8 cellular contexts compared by ENCODE assay signal in the genomic region with DNA sequence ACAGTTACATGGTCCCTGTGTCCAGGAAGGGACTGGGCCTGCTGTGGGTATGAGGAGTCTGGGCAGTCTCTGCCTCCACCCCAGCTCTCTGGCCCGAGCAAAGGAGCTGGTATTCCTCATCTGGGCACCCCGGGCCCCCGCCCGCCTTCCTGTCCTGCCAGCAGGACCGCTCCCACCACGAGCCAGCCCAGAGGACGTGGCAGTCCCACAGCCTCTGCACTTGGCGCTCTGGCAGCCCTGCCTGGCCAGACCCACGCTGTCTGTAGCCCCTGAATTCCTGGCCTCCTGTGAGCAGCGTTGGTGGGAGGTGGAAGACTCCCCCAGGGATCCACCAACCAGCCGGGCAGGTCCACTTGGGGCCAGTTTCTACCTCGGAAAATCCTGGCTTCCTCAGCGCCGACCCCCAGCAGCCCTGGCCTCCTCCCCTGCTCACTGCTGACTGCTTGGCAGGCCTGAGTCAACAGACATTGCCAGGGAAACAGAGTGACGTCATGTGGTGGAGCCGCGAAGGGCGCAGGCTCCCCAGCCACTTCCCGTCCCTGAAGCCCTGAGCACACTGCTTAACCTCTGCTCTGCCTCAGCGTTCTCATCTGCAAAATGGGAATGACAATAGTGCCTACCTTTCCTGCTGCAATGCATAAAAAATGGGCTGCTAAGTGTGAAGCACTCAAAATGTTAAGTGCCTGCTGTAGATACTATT. TPM values are rescaled to one million over a fixed set of nuclear protein-coding genes. Genes with fewer than 3 reads are reported as not detected.
DNase-seq lines count a peak whose midpoint lies in the region; ATAC-seq, FAIRE-seq and TF ChIP-seq lines count a peak whose summit lies in the region.

No MANE protein-coding gene starts in this region.

- peak; percentile 77 for FAIRE-seq in urothelium cell line (lab: Jason Lieb, UNC)

- peak overlapping the region; percentile 79 for H3K27ac Mint-ChIP-seq in activated naive CD8-positive, alpha-beta T cell treated with anti-CD3 and anti-CD28 coated beads, Interleukin-2, amount 10 ng/mL, durations not matched to agents 7 days and 5 days
- H3K27ac Mint-ChIP-seq in glutamatergic neuron (ENCODE audit: unreplicated experiment), result no peak overlapping the region

- DNase-seq in Ammon's horn (ENCODE audit: low spot score), result peak; percentile 93
- DNase-seq in SIG-M5 treated with dmso at 0.1 percent for 504 hours (lab: John Stamatoyannopoulos, UW; ENCODE audit: unreplicated experiment), result peak; percentile 61
- no peak for DNase-seq in activated naive CD8-positive, alpha-beta T cell treated with anti-CD3 and anti-CD28 coated beads, Interleukin-2, amount 10 ng/mL, durations not matched to agents 7 days and 5 days
- DNase-seq in glutamatergic neuron, result peak; percentile 12
- peak; percentile 77 for DNase-seq in prostate gland (ENCODE audit: low spot score)
- DNase-seq in urothelium cell line (ENCODE audit: low spot score), result peak; percentile 86
- DNase-seq in iPS-NIHi7 (ENCODE audit: extremely low spot score), result no peak

- H3K4me1 Mint-ChIP-seq in activated naive CD8-positive, alpha-beta T cell treated with anti-CD3 and anti-CD28 coated beads, Interleukin-2, amount 10 ng/mL, durations not matched to agents 7 days and 5 days, result peaks cover 1% of the 10 kb centered on the region
- H3K4me1 Mint-ChIP-seq in glutamatergic neuron (ENCODE audit: low read depth, unreplicated experiment), result no peaks in the 10 kb centered on the region

- no peaks in the 10 kb centered on the region for H3K4me1 ChIP-seq in prostate gland (replicated peaks)

- POLR2A ChIA-PET in activated naive CD8-positive, alpha-beta T cell treated with anti-CD3 and anti-CD28 coated beads, Interleukin-2, amount 10 ng/mL, durations not matched to agents 7 days and 5 days (lab: Charles Lee), result no interaction called here

- H3K27me3 ChIP-seq in prostate gland (replicated peaks; ENCODE audit: insufficient read depth), result no peaks in the 10 kb centered on the region

- peaks cover 7% of the 10 kb centered on the region for H3K27me3 Mint-ChIP-seq in activated naive CD8-positive, alpha-beta T cell treated with anti-CD3 and anti-CD28 coated beads, Interleukin-2, amount 10 ng/mL, durations not matched to agents 7 days and 5 days
- H3K27me3 Mint-ChIP-seq in glutamatergic neuron (ENCODE audit: unreplicated experiment), result peaks cover 5% of the 10 kb centered on the region

- TF ChIP-seq CTCF in glutamatergic neuron (IDR thresholded peaks at IDR 0.05; ENCODE audit: partially characterized antibody, unreplicated experiment) (no peak), prostate gland (IDR thresholded peaks at IDR 0.05) (no peak)

- intact Hi-C loops in prostate gland (cut with DNase I), result loop anchor here (5.0 kb wide), 1 partner anchor 340 kb away; no protein-coding TSS in a partner anchor

- H3K4me3 ChIP-seq in prostate gland, result peak overlapping the region in 1 of 2 donors; percentile 25

- 18% methylated on average over 19 of the region's 20 CpGs for WGBS in prostate gland

- H3K4me3 Mint-ChIP-seq in activated naive CD8-positive, alpha-beta T cell treated with anti-CD3 and anti-CD28 coated beads, Interleukin-2, amount 10 ng/mL, durations not matched to agents 7 days and 5 days, result no peak overlapping the region
- no peak overlapping the region for H3K4me3 Mint-ChIP-seq in glutamatergic neuron (ENCODE audit: unreplicated experiment)

- H3K36me3 ChIP-seq in prostate gland, result peaks cover 0 to 4% of the 10 kb centered on the region in 2 donors

- TF ChIP-seq POLR2A in prostate gland (IDR thresholded peaks at IDR 0.05), result peak; percentile 67

- H3K9me3 Mint-ChIP-seq in activated naive CD8-positive, alpha-beta T cell treated with anti-CD3 and anti-CD28 coated beads, Interleukin-2, amount 10 ng/mL, durations not matched to agents 7 days and 5 days, result no peaks in the 10 kb centered on the region
- peaks cover 2% of the 10 kb centered on the region for H3K9me3 Mint-ChIP-seq in glutamatergic neuron (ENCODE audit: unreplicated experiment)

- peak overlapping the region; percentile 86 to 91 for H3K27ac ChIP-seq in prostate gland

- peak; percentile 79 for ATAC-seq in HG02885 (IDR thresholded peaks at IDR 0.05; ENCODE audit: poor library complexity, unreplicated experiment)
- peak; percentile 88 for ATAC-seq in activated naive CD8-positive, alpha-beta T cell treated with anti-CD3 and anti-CD28 coated beads, Interleukin-2, amount 10 ng/mL, durations not matched to agents 7 days and 5 days (ENCODE audit: low read depth)

- no peaks in the 10 kb centered on the region for H3K36me3 Mint-ChIP-seq in activated naive CD8-positive, alpha-beta T cell treated with anti-CD3 and anti-CD28 coated beads, Interleukin-2, amount 10 ng/mL, durations not matched to agents 7 days and 5 days
- no peaks in the 10 kb centered on the region for H3K36me3 Mint-ChIP-seq in glutamatergic neuron (ENCODE audit: unreplicated experiment)

- no peaks in the 10 kb centered on the region for H3K9me3 ChIP-seq in prostate gland

RNA-seq across cellular contexts. Expression of gene LIMK1, which starts 21.6 kb away (rescaled TPM):
- total RNA-seq in activated naive CD8-positive, alpha-beta T cell treated with anti-CD3 and anti-CD28 coated beads, Interleukin-2, amount 10 ng/mL, durations not matched to agents 7 days and 5 days, result 10 to 100 TPM; 33.3 to 36.2 TPM
- total RNA-seq in glutamatergic neuron (ENCODE audit: unreplicated experiment) (178 TPM), prostate gland (10 to 100 TPM; 12.8 to 41.2 TPM)

RNA-seq across cellular contexts. Expression of gene ELN, which starts 34.0 kb away (rescaled TPM):
- total RNA-seq in activated naive CD8-positive, alpha-beta T cell treated with anti-CD3 and anti-CD28 coated beads, Interleukin-2, amount 10 ng/mL, durations not matched to agents 7 days and 5 days, result not detected
- total RNA-seq in glutamatergic neuron (ENCODE audit: unreplicated experiment) (3.7 TPM), prostate gland (10 to 100 TPM; 34.7 to 93.4 TPM)

Comparison
In these comparisons a context has a peak if more than half of its experiments do, and no peak if none do; other contexts are left out.
1. DNase-seq: peak in Ammon's horn (single experiment), SIG-M5 treated with dmso at 0.1 percent for 504 hours (single experiment), glutamatergic neuron (single experiment), prostate gland (single experiment) and urothelium cell line (single experiment); none in activated naive CD8-positive, alpha-beta T cell treated with anti-CD3 and anti-CD28 coated beads, Interleukin-2, amount 10 ng/mL, durations not matched to agents 7 days and 5 days (single experiment) and iPS-NIHi7 (single experiment).